In genomic region chr11:15837901-15838489, GRCh38 we compare ENCODE assay signal across 18 cellular contexts.
"Had no signal": no experiment of that assay in that cellular context is flagged by ENCODE, and none has a peak within 500 bp of the region (broad histone marks: within the 10 kb centered on the region; RNA-seq: fewer than 3 reads in every experiment).

No MANE protein-coding gene starts in this region.

- H3K9ac ChIP-seq: parathyroid adenoma had no signal

- DNase-seq: activated CD4-positive, alpha-beta T cell treated with anti-CD3 and anti-CD28 coated beads, Interleukin-2, amount 50 U/mL, for 48 hours; activated T-cell treated with anti-CD3 and anti-CD28 coated beads for 4 hours; amniotic stem cell; dermis blood vessel endothelial cell; effector memory CD8-positive, alpha-beta T cell; foreskin fibroblast; hypothalamus; islet precursor cell; left lung; retina; stimulated activated CD4-positive, alpha-beta T cell treated with anti-CD3 and anti-CD28 coated beads, Interleukin-2, amount 100 ng/mL, for 24 hours; stimulated activated naive CD4-positive, alpha-beta T cell treated with Interleukin-2 at 50 U/mL for 16 hours; thyroid gland had no signal

- H3K27me3 ChIP-seq: cardiac muscle cell, left lung, thyroid gland had no signal

- H3K36me3 ChIP-seq: cardiac muscle cell, left lung, neutrophil, thyroid gland had no signal

- FAIRE-seq: TTC549 had no signal

- H3K9me3 ChIP-seq: left lung, neutrophil, thyroid gland had no signal

- H3K27ac ChIP-seq: cardiac muscle cell, left lung, neutrophil, parathyroid adenoma, thyroid gland had no signal

- ATAC-seq: effector memory CD8-positive, alpha-beta T cell; left lung; natural killer cell treated with Interleukin-12 subunit alpha and Interleukin-12 subunit beta and Interleukin-15 and Interleukin-18, amount 100 ng/mL, for 72 hours had no signal

- H3K4me1 ChIP-seq: left lung, parathyroid adenoma had no signal

- H3K4me3 ChIP-seq: cardiac muscle cell, left lung, thyroid gland had no signal

- H3K79me2 ChIP-seq: parathyroid adenoma had no signal

- H2AFZ ChIP-seq: parathyroid adenoma had no signal
